ENCODE assay signal across 33 cellular contexts in genomic region chr19:29569038-29569911, GRCh38. TPM values are rescaled to one million over a fixed set of nuclear protein-coding genes. Genes with fewer than 3 reads are reported as not detected.
"Had no signal": no experiment of that assay in that cellular context is flagged by ENCODE, and none has a peak within 500 bp of the region (broad histone marks: within the 10 kb centered on the region; RNA-seq: fewer than 3 reads in every experiment).

No MANE protein-coding gene starts in this region.

- H3K27me3 ChIP-seq: right atrium auricular region, thyroid gland had no signal

- H3K36me3 ChIP-seq: gastrocnemius medialis, left lung, neural progenitor cell, prostate gland, right atrium auricular region, thyroid gland had no signal

- H3K36me3 Mint-ChIP-seq: naive thymus-derived CD4-positive, alpha-beta T cell; neural progenitor cell; stimulated activated effector memory CD8-positive, alpha-beta T cell treated with anti-CD3 and anti-CD28 coated beads, Interleukin-12 subunit alpha, Interleukin-12 subunit beta, amount 100 ng/mL, for 72 hours had no signal

- H3K4me3 ChIP-seq: gastrocnemius medialis, hepatocyte, left lung, neural progenitor cell, prostate gland, right atrium auricular region, smooth muscle cell, thyroid gland had no signal

- H3K4me1 Mint-ChIP-seq: nephron, neural progenitor cell had no signal

- DNase-seq: effector CD8-positive, alpha-beta T cell; endodermal cell; foreskin fibroblast; gastrocnemius medialis; left cardiac atrium; left lung; mesenchymal stem cell; midbrain; stimulated activated CD4-positive, alpha-beta T cell treated with anti-CD3 and anti-CD28 coated beads, Interleukin-12 subunit alpha, Interleukin-12 subunit beta, amount 100 ng/mL, for 4 hours; stimulated activated CD4-positive, alpha-beta T cell treated with anti-CD3 and anti-CD28 coated beads, Interleukin-1b, Interleukin-23, amount 100 ng/mL, for 48 hours; stimulated activated CD4-positive, alpha-beta T cell treated with anti-CD3 and anti-CD28 coated beads, Interleukin-4, amount 100 ng/mL, for 1 hour; thyroid gland; trophoblast cell had no signal

- H3K9me3 ChIP-seq: gastrocnemius medialis, left lung, prostate gland, right atrium auricular region, thyroid gland had no signal

- H3K9me3 Mint-ChIP-seq: dendritic cell treated with granulocyte-macrophage colony-stimulating factor and Interleukin-4, amounts not matched to agents 40 ng/mL and 50 ng/mL, for 4 days; endodermal cell; naive thymus-derived CD4-positive, alpha-beta T cell; nephron; neural progenitor cell; stimulated activated effector memory CD8-positive, alpha-beta T cell treated with anti-CD3 and anti-CD28 coated beads, Interleukin-12 subunit alpha, Interleukin-12 subunit beta, amount 100 ng/mL, for 72 hours; stimulated activated naive CD8-positive, alpha-beta T cell treated with anti-CD3 and anti-CD28 coated beads, Interleukin-15, Interleukin-2, amounts not matched to agents 100 ng/mL and 50 ng/mL, for 24 hours had no signal

- ATAC-seq: esophagus mucosa; gastrocnemius medialis; left cardiac atrium; left lung; naive thymus-derived CD4-positive, alpha-beta T cell; sciatic nerve; stimulated activated effector memory CD8-positive, alpha-beta T cell treated with anti-CD3 and anti-CD28 coated beads, Interleukin-12 subunit alpha, Interleukin-12 subunit beta, amount 100 ng/mL, for 72 hours had no signal

- H3K4me1 ChIP-seq: gastrocnemius medialis, left lung, prostate gland, right atrium auricular region, thyroid gland had no signal

- H3K27ac ChIP-seq: epithelial cell of prostate, gastrocnemius medialis, hepatocyte, left lung, neural progenitor cell, prostate gland, right atrium auricular region, thyroid gland had no signal

- H3K4me3 Mint-ChIP-seq: dendritic cell treated with granulocyte-macrophage colony-stimulating factor and Interleukin-4, amounts not matched to agents 40 ng/mL and 50 ng/mL, for 4 days; endodermal cell; naive thymus-derived CD4-positive, alpha-beta T cell; nephron; neural progenitor cell; stimulated activated effector memory CD8-positive, alpha-beta T cell treated with anti-CD3 and anti-CD28 coated beads, Interleukin-12 subunit alpha, Interleukin-12 subunit beta, amount 100 ng/mL, for 72 hours; stimulated activated naive CD8-positive, alpha-beta T cell treated with anti-CD3 and anti-CD28 coated beads, Interleukin-15, Interleukin-2, amounts not matched to agents 100 ng/mL and 50 ng/mL, for 24 hours had no signal

- H3K27ac Mint-ChIP-seq: dendritic cell treated with granulocyte-macrophage colony-stimulating factor and Interleukin-4, amounts not matched to agents 40 ng/mL and 50 ng/mL, for 4 days; endodermal cell; naive thymus-derived CD4-positive, alpha-beta T cell; nephron; neural progenitor cell; stimulated activated effector memory CD8-positive, alpha-beta T cell treated with anti-CD3 and anti-CD28 coated beads, Interleukin-12 subunit alpha, Interleukin-12 subunit beta, amount 100 ng/mL, for 72 hours; stimulated activated naive CD8-positive, alpha-beta T cell treated with anti-CD3 and anti-CD28 coated beads, Interleukin-15, Interleukin-2, amounts not matched to agents 100 ng/mL and 50 ng/mL, for 24 hours had no signal

RNA-seq across cellular contexts. Expression of gene VSTM2B, which starts 43.5 kb away (rescaled TPM):
- total RNA-seq: esophagus mucosa, gastrocnemius medialis, glomerular endothelial cell, kidney epithelial cell, left cardiac atrium, left lung, lower leg skin, lung microvascular endothelial cell, osteoblast, prostate gland, right atrium auricular region, sciatic nerve, smooth muscle cell, subcutaneous adipose tissue, thyroid gland, ureter had no signal
